Comparison of ENCODE assay signal across 8 cellular contexts in the genomic region with DNA sequence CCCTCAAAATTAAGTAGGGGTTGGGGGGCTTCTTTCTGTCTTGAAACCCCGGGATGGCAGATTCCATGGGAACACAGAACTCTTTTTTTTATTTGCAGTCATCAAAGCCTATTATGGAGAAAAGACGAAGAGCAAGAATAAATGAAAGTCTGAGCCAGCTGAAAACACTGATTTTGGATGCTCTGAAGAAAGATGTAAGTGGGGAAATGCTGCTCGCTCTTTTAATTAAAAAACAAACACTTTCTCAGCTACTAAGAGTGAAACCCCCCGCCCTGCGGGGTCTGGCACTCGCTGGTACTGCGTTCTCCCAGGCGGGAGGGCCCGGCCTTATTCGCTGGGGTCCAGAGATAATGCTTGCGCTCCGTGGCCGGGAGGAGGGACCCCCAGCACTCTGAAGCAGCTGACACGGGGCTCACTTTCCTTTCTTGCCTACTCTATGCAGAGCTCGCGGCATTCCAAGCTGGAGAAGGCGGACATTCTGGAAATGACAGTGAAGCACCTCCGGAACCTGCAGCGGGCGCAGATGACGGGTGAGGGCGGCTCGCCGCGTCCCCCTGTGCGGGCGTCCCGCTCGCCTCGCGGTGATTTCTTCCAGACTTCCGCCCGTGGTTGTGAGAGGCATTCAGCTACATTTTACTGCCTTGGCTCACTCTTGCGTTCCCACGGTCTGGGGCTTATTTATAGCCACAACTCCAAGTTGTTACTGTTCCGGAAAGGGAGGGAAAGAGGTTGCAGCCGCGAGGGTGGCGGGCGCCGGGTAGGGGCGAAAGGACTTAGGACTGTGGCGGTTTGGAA. TPM values are rescaled to one million over a fixed set of nuclear protein-coding genes. Genes with fewer than 3 reads are reported as not detected.
DNase-seq lines count a peak whose midpoint lies in the region; ATAC-seq and TF ChIP-seq lines count a peak whose summit lies in the region.

No MANE protein-coding gene starts in this region.

- peak overlapping the region; percentile 72 for H3K4me3 Mint-ChIP-seq in activated T-helper 2 cell treated with anti-CD3 and anti-CD28 coated beads, Interferon-gamma antibody, Interleukin-2, Interleukin-4, amounts not matched to agents 10 μg/mL and 5 μg/mL and 100 μg/mL, durations not matched to agents 14 hours and 24 hours and 36 hours (ENCODE audit: low read depth)
- peak overlapping the region; percentile 97 for H3K4me3 Mint-ChIP-seq in osteocyte (ENCODE audit: unreplicated experiment)

- no peak for TF ChIP-seq POLR2A in gastroesophageal sphincter (IDR thresholded peaks at IDR 0.05)

- TF ChIP-seq CTCF in gastroesophageal sphincter (IDR thresholded peaks at IDR 0.05) = peak in 1 of 4 experiments; percentile 18
- TF ChIP-seq CTCF in osteocyte (IDR thresholded peaks at IDR 0.05) = no peak

- H3K4me3 ChIP-seq in GM08714 (ENCODE audit: low read length) = peak overlapping the region; percentile 51
- peak overlapping the region; percentile 54 to 70 for H3K4me3 ChIP-seq in gastroesophageal sphincter

- no peaks in the 10 kb centered on the region for H3K9me3 ChIP-seq in gastroesophageal sphincter

- H3K4me1 Mint-ChIP-seq in activated T-helper 2 cell treated with anti-CD3 and anti-CD28 coated beads, Interferon-gamma antibody, Interleukin-2, Interleukin-4, amounts not matched to agents 10 μg/mL and 5 μg/mL and 100 μg/mL, durations not matched to agents 14 hours and 24 hours and 36 hours (ENCODE audit: low read depth) = peaks cover 43% of the 10 kb centered on the region
- H3K4me1 Mint-ChIP-seq in osteocyte (ENCODE audit: unreplicated experiment) = peaks cover 50% of the 10 kb centered on the region

- H3K27me3 Mint-ChIP-seq in activated T-helper 2 cell treated with anti-CD3 and anti-CD28 coated beads, Interferon-gamma antibody, Interleukin-2, Interleukin-4, amounts not matched to agents 10 μg/mL and 5 μg/mL and 100 μg/mL, durations not matched to agents 14 hours and 24 hours and 36 hours (ENCODE audit: low read depth) = peaks cover 67% of the 10 kb centered on the region
- H3K27me3 Mint-ChIP-seq in osteocyte (ENCODE audit: unreplicated experiment) = peaks cover 10% of the 10 kb centered on the region

- H3K36me3 ChIP-seq in gastroesophageal sphincter = no peaks in the 10 kb centered on the region

- H3K27ac Mint-ChIP-seq in activated T-helper 2 cell treated with anti-CD3 and anti-CD28 coated beads, Interferon-gamma antibody, Interleukin-2, Interleukin-4, amounts not matched to agents 10 μg/mL and 5 μg/mL and 100 μg/mL, durations not matched to agents 14 hours and 24 hours and 36 hours = peak overlapping the region; percentile 13
- peak overlapping the region; percentile 90 for H3K27ac Mint-ChIP-seq in osteocyte (ENCODE audit: unreplicated experiment)

- no peaks in the 10 kb centered on the region for H3K36me3 Mint-ChIP-seq in activated T-helper 2 cell treated with anti-CD3 and anti-CD28 coated beads, Interferon-gamma antibody, Interleukin-2, Interleukin-4, amounts not matched to agents 10 μg/mL and 5 μg/mL and 100 μg/mL, durations not matched to agents 14 hours and 24 hours and 36 hours (ENCODE audit: low read depth)
- peaks cover 10% of the 10 kb centered on the region for H3K36me3 Mint-ChIP-seq in osteocyte (ENCODE audit: unreplicated experiment)

- no peak for ATAC-seq in gastroesophageal sphincter
- ATAC-seq in HG02884 (IDR thresholded peaks at IDR 0.05; ENCODE audit: unreplicated experiment) = no peak

- no peaks in the 10 kb centered on the region for H3K9me3 Mint-ChIP-seq in activated T-helper 2 cell treated with anti-CD3 and anti-CD28 coated beads, Interferon-gamma antibody, Interleukin-2, Interleukin-4, amounts not matched to agents 10 μg/mL and 5 μg/mL and 100 μg/mL, durations not matched to agents 14 hours and 24 hours and 36 hours
- no peaks in the 10 kb centered on the region for H3K9me3 Mint-ChIP-seq in osteocyte (ENCODE audit: unreplicated experiment)

- H3K27me3 ChIP-seq in gastroesophageal sphincter = no peaks in the 10 kb centered on the region

- WGBS in gastroesophageal sphincter (ENCODE audit: low coverage in 1 of 2), 2 donors = 0 to 2% methylated on average over 8 to 20 of the region's 43 CpGs

- H3K27ac ChIP-seq in gastroesophageal sphincter = peak overlapping the region; percentile 66 to 98 (median 94)

- peak; percentile 70 for DNase-seq in NCI-H2029 treated with DMSO at 0.1 percent for 48 hours (lab: John Stamatoyannopoulos, UW)
- peak; percentile 26 for DNase-seq in activated T-helper 2 cell treated with anti-CD3 and anti-CD28 coated beads, Interferon-gamma antibody, Interleukin-2, Interleukin-4, amounts not matched to agents 10 μg/mL and 5 μg/mL and 100 μg/mL, durations not matched to agents 14 hours and 24 hours and 36 hours (ENCODE audit: low spot score)
- DNase-seq in osteocyte (ENCODE audit: extremely low spot score, unreplicated experiment) = no peak
- no peak for DNase-seq in putamen (ENCODE audit: low spot score)
- DNase-seq in effector CD8-positive, alpha-beta T cell (lab: John Stamatoyannopoulos, UW) = no peak

- H3K4me1 ChIP-seq in gastroesophageal sphincter = peaks cover 2 to 81% (median 37%) of the 10 kb centered on the region in 3 donors

- intact Hi-C loops in activated T-helper 2 cell treated with anti-CD3 and anti-CD28 coated beads, Interferon-gamma antibody, Interleukin-2, Interleukin-4, amounts not matched to agents 10 μg/mL and 5 μg/mL and 100 μg/mL, durations not matched to agents 14 hours and 24 hours and 36 hours (cut with micrococcal nuclease) = loop anchor here (5.0 to 10.0 kb wide), 7 partner anchors 66 to 542 kb away; a partner anchor contains a TSS

- TF ChIP-seq EP300 in gastroesophageal sphincter (IDR thresholded peaks at IDR 0.05) = no peak

RNA-seq across cellular contexts. Expression of a gene that starts 0.8 kb away (rescaled TPM):
- total RNA-seq in activated T-helper 2 cell treated with anti-CD3 and anti-CD28 coated beads, Interferon-gamma antibody, Interleukin-2, Interleukin-4, amounts not matched to agents 10 μg/mL and 5 μg/mL and 100 μg/mL, durations not matched to agents 14 hours and 24 hours and 36 hours = 0.37 and 0.53 TPM in 2 replicates
- 10 to 100 TPM in 3 of 4 donors, 1 to 10 TPM in 1; 9.6 to 31.5 (median 15.4) TPM for total RNA-seq in gastroesophageal sphincter
- total RNA-seq in osteocyte = 41.0 and 51.6 TPM in 2 replicates

Comparison
In these comparisons a context has a peak if more than half of its experiments do, and no peak if none do; other contexts are left out.
1. DNase-seq: peak in NCI-H2029 treated with DMSO at 0.1 percent for 48 hours (single experiment) and activated T-helper 2 cell treated with anti-CD3 and anti-CD28 coated beads, Interferon-gamma antibody, Interleukin-2, Interleukin-4, amounts not matched to agents 10 μg/mL and 5 μg/mL and 100 μg/mL, durations not matched to agents 14 hours and 24 hours and 36 hours (single experiment); none in osteocyte (single experiment), putamen (single experiment) and effector CD8-positive, alpha-beta T cell (single experiment).